Comparison of ENCODE assay signal across 27 cellular contexts in genomic region chr1:205922806-205923205, GRCh38. TPM values are rescaled to one million over a fixed set of nuclear protein-coding genes. Genes with fewer than 3 reads are reported as not detected.
"Had no signal": no experiment of that assay in that cellular context is flagged by ENCODE, and none has a peak within 500 bp of the region (broad histone marks: within the 10 kb centered on the region; RNA-seq: fewer than 3 reads in every experiment).

No MANE protein-coding gene starts in this region.

- H3K27ac ChIP-seq: brain microvascular endothelial cell, cardiac muscle cell, SK-N-MC, VCaP had no signal

- DNase-seq: activated CD4-positive, alpha-beta T cell treated with anti-CD3 and anti-CD28 coated beads, Interleukin-2, amount 10 ng/mL, durations not matched to agents 7 days and 5 days; activated CD4-positive, CD25-positive, alpha-beta regulatory T cell; activated CD8-positive, alpha-beta memory T cell treated with anti-CD3 and anti-CD28 coated beads, Interleukin-2, amount 50 U/mL, for 4 hours; activated CD8-positive, alpha-beta T cell treated with anti-CD3 and anti-CD28 coated beads for 36 hours; activated gamma-delta T cell treated with Interleukin-2 at 50 U/mL for 16 hours; activated naive CD4-positive, alpha-beta T cell treated with anti-CD3 and anti-CD28 coated beads, Interleukin-2, amount 10 ng/mL, durations not matched to agents 7 days and 5 days; activated naive CD8-positive, alpha-beta T cell treated with anti-CD3 and anti-CD28 coated beads for 36 hours; brain microvascular endothelial cell; cerebellar nuclear complex; Karpas-422; MM.1S; NCI-H1105; NCI-H1436; NCI-H1694 treated with DMSO at 0.1 percent for 48 hours; NCI-H2029 treated with DMSO at 0.1 percent for 48 hours; NCI-H345; NCI-H510A; NCI-H526 treated with DMSO at 0.1 percent for 48 hours; NK-92 treated with Interleukin-12 subunit alpha and Interleukin-12 subunit beta, amount 100 ng/mL, for 24 hours; OCI-M1; RPMI8226; T-helper 2 cell had no signal

- H3K27me3 ChIP-seq: brain microvascular endothelial cell, cardiac muscle cell had no signal

- H3K36me3 Mint-ChIP-seq: activated naive CD4-positive, alpha-beta T cell treated with anti-CD3 and anti-CD28 coated beads, Interleukin-2, amount 10 ng/mL, durations not matched to agents 7 days and 5 days; activated naive CD8-positive, alpha-beta T cell treated with anti-CD3 and anti-CD28 coated beads for 36 hours; T-cell had no signal

- H3K4me3 ChIP-seq: cardiac muscle cell, SK-N-MC had no signal

- H3K27me3 Mint-ChIP-seq: activated CD8-positive, alpha-beta T cell treated with anti-CD3 and anti-CD28 coated beads for 36 hours had no signal

- H3K27ac Mint-ChIP-seq: activated CD4-positive, alpha-beta T cell treated with anti-CD3 and anti-CD28 coated beads, Interleukin-2, amount 10 ng/mL, durations not matched to agents 7 days and 5 days; activated CD8-positive, alpha-beta T cell treated with anti-CD3 and anti-CD28 coated beads for 36 hours; activated naive CD4-positive, alpha-beta T cell treated with anti-CD3 and anti-CD28 coated beads, Interleukin-2, amount 10 ng/mL, durations not matched to agents 7 days and 5 days; activated naive CD8-positive, alpha-beta T cell treated with anti-CD3 and anti-CD28 coated beads for 36 hours; activated T-helper 1 cell treated with anti-CD3 and anti-CD28 coated beads, Interleukin-12 subunit alpha, Interleukin-12 subunit beta, Interleukin-2, Interleukin-4 antibody, amounts not matched to agents 30 ng/mL and 10 ng/mL and 1 ng/mL, durations not matched to agents 14 hours and 24 hours and 36 hours; T-cell had no signal

- H3K9me3 Mint-ChIP-seq: activated CD4-positive, alpha-beta T cell treated with anti-CD3 and anti-CD28 coated beads, Interleukin-2, amount 10 ng/mL, durations not matched to agents 7 days and 5 days; activated CD8-positive, alpha-beta T cell treated with anti-CD3 and anti-CD28 coated beads for 36 hours; activated naive CD4-positive, alpha-beta T cell treated with anti-CD3 and anti-CD28 coated beads, Interleukin-2, amount 10 ng/mL, durations not matched to agents 7 days and 5 days; activated naive CD8-positive, alpha-beta T cell treated with anti-CD3 and anti-CD28 coated beads for 36 hours; activated T-helper 1 cell treated with anti-CD3 and anti-CD28 coated beads, Interleukin-12 subunit alpha, Interleukin-12 subunit beta, Interleukin-2, Interleukin-4 antibody, amounts not matched to agents 30 ng/mL and 10 ng/mL and 1 ng/mL, durations not matched to agents 14 hours and 24 hours and 36 hours; T-cell had no signal

- H3K4me3 Mint-ChIP-seq: activated CD4-positive, alpha-beta T cell treated with anti-CD3 and anti-CD28 coated beads, Interleukin-2, amount 10 ng/mL, durations not matched to agents 7 days and 5 days; activated CD8-positive, alpha-beta T cell treated with anti-CD3 and anti-CD28 coated beads for 36 hours; activated naive CD4-positive, alpha-beta T cell treated with anti-CD3 and anti-CD28 coated beads, Interleukin-2, amount 10 ng/mL, durations not matched to agents 7 days and 5 days; activated naive CD8-positive, alpha-beta T cell treated with anti-CD3 and anti-CD28 coated beads for 36 hours; activated T-helper 1 cell treated with anti-CD3 and anti-CD28 coated beads, Interleukin-12 subunit alpha, Interleukin-12 subunit beta, Interleukin-2, Interleukin-4 antibody, amounts not matched to agents 30 ng/mL and 10 ng/mL and 1 ng/mL, durations not matched to agents 14 hours and 24 hours and 36 hours; T-cell had no signal

- H3K36me3 ChIP-seq: brain microvascular endothelial cell, cardiac muscle cell had no signal

- H3K4me1 Mint-ChIP-seq: activated CD4-positive, alpha-beta T cell treated with anti-CD3 and anti-CD28 coated beads, Interleukin-2, amount 10 ng/mL, durations not matched to agents 7 days and 5 days; activated naive CD4-positive, alpha-beta T cell treated with anti-CD3 and anti-CD28 coated beads, Interleukin-2, amount 10 ng/mL, durations not matched to agents 7 days and 5 days; activated naive CD8-positive, alpha-beta T cell treated with anti-CD3 and anti-CD28 coated beads for 36 hours; T-cell had no signal

RNA-seq across cellular contexts. Expression of gene SLC26A9, which starts 20.4 kb away (rescaled TPM):
- total RNA-seq: activated CD4-positive, alpha-beta T cell treated with anti-CD3 and anti-CD28 coated beads, Interleukin-2, amount 10 ng/mL, durations not matched to agents 7 days and 5 days; activated CD8-positive, alpha-beta T cell treated with anti-CD3 and anti-CD28 coated beads for 36 hours; activated naive CD8-positive, alpha-beta T cell treated with anti-CD3 and anti-CD28 coated beads for 36 hours; activated T-helper 1 cell treated with anti-CD3 and anti-CD28 coated beads, Interleukin-12 subunit alpha, Interleukin-12 subunit beta, Interleukin-2, Interleukin-4 antibody, amounts not matched to agents 30 ng/mL and 10 ng/mL and 1 ng/mL, durations not matched to agents 14 hours and 24 hours and 36 hours had no signal
